33 cellular contexts compared by ENCODE assay signal in genomic region chr19:808176-808741, GRCh38. TPM values are rescaled to one million over a fixed set of nuclear protein-coding genes. Genes with fewer than 3 reads are reported as not detected.
DNase-seq lines count a peak whose midpoint lies in the region; ATAC-seq, FAIRE-seq and TF ChIP-seq lines count a peak whose summit lies in the region.
"Had no signal": no experiment of that assay in that cellular context is flagged by ENCODE, and none has a peak within 500 bp of the region (broad histone marks: within the 10 kb centered on the region; RNA-seq: fewer than 3 reads in every experiment).

No MANE protein-coding gene starts in this region.

- H3K27me3 ChIP-seq in K562 (ENCODE audit: control insufficient read depth in 2 of 2, insufficient read depth in 2 of 2, low read length in 2 of 2): no peaks in the 10 kb centered on the region
- H3K27me3 ChIP-seq: BLaER1, esophagus squamous epithelium, MG63, thyroid gland had no signal

- no peak overlapping the region for H3K4me3 ChIP-seq in K562
- H3K4me3 ChIP-seq: BLaER1, esophagus squamous epithelium, MG63, skin epidermis, thyroid gland had no signal

- WGBS in K562 (ENCODE audit: insufficient coverage, low coverage, missing lambda C conversion rate): 98% methylated on average over 27 of the region's 45 CpGs

- no peak overlapping the region for H2AFZ ChIP-seq in K562 (ENCODE audit: low read depth, low read length)

- no peaks in the 10 kb centered on the region for H3K9me1 ChIP-seq in K562 (ENCODE audit: control insufficient read depth, insufficient read depth, low read length)

- no peak overlapping the region for H3K9ac ChIP-seq in K562 (ENCODE audit: insufficient read depth in 1 of 2, low read depth in 2 of 2, low read length in 2 of 2)
- H3K9ac ChIP-seq: BLaER1 had no signal

- H3K27ac ChIP-seq in K562 (ENCODE audit: extremely low read depth, low read depth, low read length): no peak overlapping the region
- H3K27ac ChIP-seq: BLaER1, esophagus squamous epithelium, skin epidermis, thyroid gland had no signal

- H3K4me1 Mint-ChIP-seq in nephron progenitor cell: peaks cover 16% of the 10 kb centered on the region

- H3K9me3 ChIP-seq in K562 (replicated peaks; ENCODE audit: control insufficient read depth, insufficient read depth, low read depth, low read length): peaks cover 3% of the 10 kb centered on the region
- H3K9me3 ChIP-seq: BLaER1, esophagus squamous epithelium, MG63, thyroid gland had no signal

- intact Hi-C loops in K562 (cut with micrococcal nuclease): no loop called here

- no TSS peak for BruUV-seq in K562 (replicated peaks; lab: Mats Ljungman, UMichigan)

- H3K36me3 Mint-ChIP-seq in nephron progenitor cell (ENCODE audit: low read depth): peaks cover 51% of the 10 kb centered on the region

- no peak overlapping the region for H3K4me3 Mint-ChIP-seq in nephron progenitor cell
- H3K4me3 Mint-ChIP-seq: activated T-helper 17 cell treated with anti-CD3 and anti-CD28 coated beads, Interleukin-2, amount 50 U/mL, for 72 hours; stimulated activated naive CD8-positive, alpha-beta T cell treated with anti-CD3 and anti-CD28 coated beads, Interleukin-15, amount 100 ng/mL, for 72 hours had no signal

- TF ChIP-seq EP300 in K562 (IDR thresholded peaks at IDR 0.05; ENCODE audit: low read length): no peak

- H3K27ac Mint-ChIP-seq in nephron progenitor cell: peak overlapping the region; percentile 91
- H3K27ac Mint-ChIP-seq: activated T-helper 17 cell treated with anti-CD3 and anti-CD28 coated beads, Interleukin-2, amount 50 U/mL, for 72 hours had no signal

- TF ChIP-seq POLR2A in K562 (conservative IDR thresholded peaks at IDR 0.05): 0 out of 2 replicates have a peak, but pooled peaks have one; percentile 6

- TF ChIP-seq RAD21 in K562 (CRISPR knock-in tag; conservative IDR thresholded peaks at IDR 0.05 in 1 of 2, IDR thresholded peaks at IDR 0.05 in 1 of 2): no peak

- peaks cover 58% of the 10 kb centered on the region for H3K79me2 ChIP-seq in K562 (ENCODE audit: control insufficient read depth, insufficient read depth, low read length)

- CTCF ChIA-PET in K562 (lab: Yijun Ruan, JAX; ENCODE audit: low intra/inter-chr PET ratio): no interaction called here

- DNase-seq in AG08396 (ENCODE audit: low spot score) (peak; percentile 12), GM13977 (ENCODE audit: low spot score) (peak; percentile 38), K562 (ENCODE audit: extremely low read depth in 1 of 4, low spot score in 3 of 4) (peak in 2 of 4 experiments; percentile 38 to 42), nephron progenitor cell (no peak), midbrain (lab: John Stamatoyannopoulos, UW) (no peak), ecto neural progenitor cell (ENCODE audit: low spot score) (no peak), NAMALWA (ENCODE audit: low spot score) (no peak)
- DNase-seq: activated CD4-positive, alpha-beta T cell treated with anti-CD3 and anti-CD28 coated beads, Interleukin-2, amount 50 U/mL, for 48 hours; activated CD4-positive, CD25-positive, alpha-beta regulatory T cell; COR-L47; DMS79 treated with DMSO at 0.1 percent for 48 hours; esophagus squamous epithelium; GF-D8; GOT3; KBM-7; MG63; naive B cell; NCI-H2029 treated with DMSO at 0.1 percent for 48 hours; NCI-H226; NCI-H69; SIG-M5; stimulated activated naive CD8-positive, alpha-beta T cell treated with anti-CD3 and anti-CD28 coated beads, Interleukin-15, amount 100 ng/mL, for 72 hours; thyroid gland had no signal

- TF ChIP-seq CTCF in GM13977 (IDR thresholded peaks at IDR 0.05; ENCODE audit: extremely low read depth, insufficient read depth, missing control alignments) (no peak), K562 (IDR thresholded peaks at IDR 0.05 in 2 of 3, conservative IDR thresholded peaks at IDR 0.05 in 1 of 3; ENCODE audit: insufficient read depth in 2 of 3, low read depth in 1 of 3, low read length in 3 of 3) (no peak), nephron progenitor cell (IDR thresholded peaks at IDR 0.05) (no peak)

- in situ Hi-C loops in GM13977 (cut with MboI; ENCODE audit: low pct_unique_long_range_greater_than_20kb, low sequenced_read_pairs, unreplicated experiment): no loop called here
- in situ Hi-C loops in K562 (cut with MboI): no loop called here

- H3K27me3 Mint-ChIP-seq in nephron progenitor cell (ENCODE audit: low read depth, poor library complexity): no peaks in the 10 kb centered on the region
- H3K27me3 Mint-ChIP-seq: activated T-helper 17 cell treated with anti-CD3 and anti-CD28 coated beads, Interleukin-2, amount 50 U/mL, for 72 hours; naive B cell; stimulated activated naive CD8-positive, alpha-beta T cell treated with anti-CD3 and anti-CD28 coated beads, Interleukin-15, amount 100 ng/mL, for 72 hours had no signal

- H3K4me1 ChIP-seq in K562 (replicated peaks in 1 of 2; ENCODE audit: control insufficient read depth in 2 of 2, insufficient read depth in 2 of 2, low read length in 2 of 2): peaks cover 0 to 46% of the 10 kb centered on the region in 2 experiments; a peak in 1 of 5 replicates
- H3K4me1 ChIP-seq: BLaER1 had no signal

- POLR2A ChIA-PET in K562 (lab: Yijun Ruan, JAX): interaction anchor here (1.1 to 2.0 kb wide), 3 partner anchors 9 to 13 kb away, joined by 4 to 9 read pairs (median 6); partner anchors contain the start of gene PTBP1

- H3K9me3 Mint-ChIP-seq in nephron progenitor cell: no peaks in the 10 kb centered on the region
- H3K9me3 Mint-ChIP-seq: activated naive CD4-positive, alpha-beta T cell treated with anti-CD3 and anti-CD28 coated beads, Interleukin-2, amount 50 U/mL, for 72 hours; activated T-helper 17 cell treated with anti-CD3 and anti-CD28 coated beads, Interleukin-2, amount 50 U/mL, for 72 hours; naive B cell; stimulated activated naive CD8-positive, alpha-beta T cell treated with anti-CD3 and anti-CD28 coated beads, Interleukin-15, amount 100 ng/mL, for 72 hours had no signal

- ATAC-seq in K562: no peak
- no peak for ATAC-seq in GM21390 (IDR thresholded peaks at IDR 0.05; ENCODE audit: unreplicated experiment)
- ATAC-seq: activated naive CD4-positive, alpha-beta T cell treated with anti-CD3 and anti-CD28 coated beads, Interleukin-2, amount 50 U/mL, for 72 hours; activated T-helper 17 cell treated with anti-CD3 and anti-CD28 coated beads, Interleukin-2, amount 50 U/mL, for 72 hours; Panc1; stimulated activated naive CD8-positive, alpha-beta T cell treated with anti-CD3 and anti-CD28 coated beads, Interleukin-15, amount 100 ng/mL, for 72 hours had no signal

- peaks cover 14% of the 10 kb centered on the region; the same call in 1 of the 2 replicates for H4K20me1 ChIP-seq in K562 (replicated peaks; ENCODE audit: control insufficient read depth, insufficient read depth, low read length)

- peaks cover 94% of the 10 kb centered on the region for H3K36me3 ChIP-seq in K562 (ENCODE audit: control insufficient read depth, insufficient read depth, low read length)

- H3K4me2 ChIP-seq in K562 (ENCODE audit: insufficient read depth, low read length): no peak overlapping the region
- H3K4me2 ChIP-seq: BLaER1 had no signal

- no peak for FAIRE-seq in K562 (lab: Jason Lieb, UNC)
- FAIRE-seq: bronchial epithelial cell, colon, frontal cortex had no signal

RNA-seq across cellular contexts. Expression of gene PTBP1, which starts 11.0 kb away (rescaled TPM):
- total RNA-seq in K562 (2011; cell fraction: chromatin; rRNA removed; ENCODE audit: low replicate concordance): 327 and 692 TPM in 2 replicates
- total RNA-seq in K562 (2011; cell fraction: nucleolus; rRNA removed): 382 and 389 TPM in 2 replicates
- 336 and 353 TPM in 2 replicates for total RNA-seq in K562 (2011; cell fraction: nucleoplasm; rRNA removed)
- 237 and 443 TPM in 2 replicates for total RNA-seq in K562 (2014; rRNA removed)
- total RNA-seq in K562 (2014; rRNA removed; fragmentation: Illumina TruSeq; extraction: Trizol): 234 TPM in 2 replicates
- 183 and 187 TPM in 2 replicates for total RNA-seq in K562 (2015; rRNA removed; fragmentation: Illumina TruSeq; extraction: Trizol)
- 751 and 759 TPM in 2 replicates for total RNA-seq in K562 (2021)
- 131 and 357 TPM in 2 replicates for polyA plus RNA-seq in K562 (2011; rRNA removed)
- 138 and 245 TPM in 2 replicates for polyA plus RNA-seq in K562 (2011; cell fraction: cytosol; rRNA removed)
- 683 and 1,149 TPM in 2 replicates for polyA plus RNA-seq in K562 (2011; cell fraction: nucleus; rRNA removed)
- polyA plus RNA-seq in K562 (2012): 757 and 849 TPM in 2 replicates
- polyA plus RNA-seq in K562 (2014; fragmentation: Illumina TruSeq; extraction: Trizol): 413 and 465 TPM in 2 replicates
- 10 to 100 TPM; 14.0 to 18.1 TPM for polyA plus RNA-seq in K562 (2014; fragmentation: Nextera tagmentation; extraction: Ambion mirVana)
- polyA plus RNA-seq in K562 (2014; rRNA removed): 291 and 296 TPM in 2 replicates
- polyA minus RNA-seq in K562 (2011; rRNA and poly(A)+ RNA removed): 127 and 175 TPM in 2 replicates
- polyA minus RNA-seq in K562 (2011; cell fraction: cytosol; rRNA and poly(A)+ RNA removed): 353 and 383 TPM in 2 replicates
- 242 and 246 TPM in 2 replicates for polyA minus RNA-seq in K562 (2011; cell fraction: nucleus; rRNA and poly(A)+ RNA removed)

RNA-seq across cellular contexts. Expression of gene PLPPR3, which starts 13.5 kb away (rescaled TPM):
- total RNA-seq in K562 (2011; cell fraction: chromatin; rRNA removed; ENCODE audit: low replicate concordance): 6.7 and 37.1 TPM in 2 replicates
- 62.2 and 83.4 TPM in 2 replicates for total RNA-seq in K562 (2011; cell fraction: nucleolus; rRNA removed)
- 28.0 and 30.4 TPM in 2 replicates for total RNA-seq in K562 (2011; cell fraction: nucleoplasm; rRNA removed)
- total RNA-seq in K562 (2014; rRNA removed) (28.6 and 30.5 TPM in 2 replicates), K562 (2014; rRNA removed; fragmentation: Illumina TruSeq; extraction: Trizol) (1.8 and 2.3 TPM in 2 replicates), K562 (2015; rRNA removed; fragmentation: Illumina TruSeq; extraction: Trizol) (8.6 and 10.1 TPM in 2 replicates), K562 (2021) (40.4 and 48.2 TPM in 2 replicates)
- polyA plus RNA-seq in K562 (2011; rRNA removed) (12.8 and 19.0 TPM in 2 replicates), K562 (2014; fragmentation: Illumina TruSeq; extraction: Trizol) (2.2 and 7.8 TPM in 2 replicates), K562 (2014; fragmentation: Nextera tagmentation; extraction: Ambion mirVana) (under 1 TPM; 0.01 to 0.08 TPM), K562 (2014; rRNA removed) (19.4 and 21.8 TPM in 2 replicates)
- polyA plus RNA-seq in K562 (2011; cell fraction: cytosol; rRNA removed): 25.3 and 82.8 TPM in 2 replicates
- polyA plus RNA-seq in K562 (2011; cell fraction: nucleus; rRNA removed): 24.4 and 43.1 TPM in 2 replicates
- 23.2 and 35.5 TPM in 2 replicates for polyA plus RNA-seq in K562 (2012)
- polyA minus RNA-seq in K562 (2011; rRNA and poly(A)+ RNA removed): 9.9 and 23.4 TPM in 2 replicates
- polyA minus RNA-seq in K562 (2011; cell fraction: cytosol; rRNA and poly(A)+ RNA removed): 46.2 and 51.7 TPM in 2 replicates
- 7.9 and 8.1 TPM in 2 replicates for polyA minus RNA-seq in K562 (2011; cell fraction: nucleus; rRNA and poly(A)+ RNA removed)
- total RNA-seq: activated naive CD4-positive, alpha-beta T cell treated with anti-CD3 and anti-CD28 coated beads, Interleukin-2, amount 50 U/mL, for 72 hours; activated T-helper 17 cell treated with anti-CD3 and anti-CD28 coated beads, Interleukin-2, amount 50 U/mL, for 72 hours; bronchial epithelial cell; esophagus squamous epithelium; omental fat pad; thyroid gland had no signal

RNA-seq across cellular contexts. Expression of gene AZU1, which starts 19.4 kb away (rescaled TPM):
- total RNA-seq in K562 (2011; cell fraction: chromatin; rRNA removed; ENCODE audit: low replicate concordance): 3.4 and 6.7 TPM in 2 replicates
- 4.3 and 4.6 TPM in 2 replicates for total RNA-seq in K562 (2011; cell fraction: nucleolus; rRNA removed)
- total RNA-seq in K562 (2011; cell fraction: nucleoplasm; rRNA removed): 3.1 and 6.0 TPM in 2 replicates
- 0.33 and 0.73 TPM in 2 replicates for total RNA-seq in K562 (2014; rRNA removed)
- not detected in 2 replicates for total RNA-seq in K562 (2014; rRNA removed; fragmentation: Illumina TruSeq; extraction: Trizol)
- total RNA-seq in K562 (2015; rRNA removed; fragmentation: Illumina TruSeq; extraction: Trizol): 0.19 and 0.29 TPM in 2 replicates
- 1.4 and 1.7 TPM in 2 replicates for total RNA-seq in K562 (2021)
- 0.39 and 0.87 TPM in 2 replicates for polyA plus RNA-seq in K562 (2011; rRNA removed)
- polyA plus RNA-seq in K562 (2011; cell fraction: cytosol; rRNA removed): 0.60 and 0.94 TPM in 2 replicates
- 6.4 and 9.5 TPM in 2 replicates for polyA plus RNA-seq in K562 (2011; cell fraction: nucleus; rRNA removed)
- polyA plus RNA-seq in K562 (2012): 1.5 and 9.7 TPM in 2 replicates
- polyA plus RNA-seq in K562 (2014; fragmentation: Illumina TruSeq; extraction: Trizol): 0.45 and 0.51 TPM in 2 replicates
- not detected for polyA plus RNA-seq in K562 (2014; fragmentation: Nextera tagmentation; extraction: Ambion mirVana)
- polyA plus RNA-seq in K562 (2014; rRNA removed): 1.9 and 3.3 TPM in 2 replicates
- not detected in 2 replicates for polyA minus RNA-seq in K562 (2011; rRNA and poly(A)+ RNA removed)
- polyA minus RNA-seq in K562 (2011; cell fraction: cytosol; rRNA and poly(A)+ RNA removed): 1.1 TPM in 1 of 2 replicates, not detected in the other
- 0.78 and 0.81 TPM in 2 replicates for polyA minus RNA-seq in K562 (2011; cell fraction: nucleus; rRNA and poly(A)+ RNA removed)
- total RNA-seq: activated naive CD4-positive, alpha-beta T cell treated with anti-CD3 and anti-CD28 coated beads, Interleukin-2, amount 50 U/mL, for 72 hours; bronchial epithelial cell; esophagus squamous epithelium; thyroid gland had no signal

RNA-seq across cellular contexts. Expression of gene PRTN3, which starts 32.5 kb away (rescaled TPM):
- total RNA-seq in K562 (2011; cell fraction: chromatin; rRNA removed; ENCODE audit: low replicate concordance): not detected in 2 replicates
- 0.50 TPM in 1 of 2 replicates, not detected in the other for total RNA-seq in K562 (2011; cell fraction: nucleolus; rRNA removed)
- 0.37 TPM in 1 of 2 replicates, not detected in the other for total RNA-seq in K562 (2011; cell fraction: nucleoplasm; rRNA removed)
- 0.14 and 0.69 TPM in 2 replicates for total RNA-seq in K562 (2014; rRNA removed)
- 0.19 TPM in 1 of 2 replicates, not detected in the other for total RNA-seq in K562 (2014; rRNA removed; fragmentation: Illumina TruSeq; extraction: Trizol)
- total RNA-seq in K562 (2015; rRNA removed; fragmentation: Illumina TruSeq; extraction: Trizol): 0.36 and 0.41 TPM in 2 replicates
- total RNA-seq in K562 (2021): 0.60 and 0.86 TPM in 2 replicates
- 0.60 and 1.4 TPM in 2 replicates for polyA plus RNA-seq in K562 (2011; rRNA removed)
- 3.3 and 5.8 TPM in 2 replicates for polyA plus RNA-seq in K562 (2011; cell fraction: cytosol; rRNA removed)
- 1.3 and 1.6 TPM in 2 replicates for polyA plus RNA-seq in K562 (2011; cell fraction: nucleus; rRNA removed)
- polyA plus RNA-seq in K562 (2012): 0.55 and 1.3 TPM in 2 replicates
- polyA plus RNA-seq in K562 (2014; fragmentation: Illumina TruSeq; extraction: Trizol): 0.25 and 0.43 TPM in 2 replicates
- polyA plus RNA-seq in K562 (2014; fragmentation: Nextera tagmentation; extraction: Ambion mirVana): not detected
- polyA plus RNA-seq in K562 (2014; rRNA removed): 0.50 TPM in 1 of 2 replicates, not detected in the other
- polyA minus RNA-seq in K562 (2011; rRNA and poly(A)+ RNA removed): not detected in 2 replicates
- 1.4 TPM in 1 of 2 replicates, not detected in the other for polyA minus RNA-seq in K562 (2011; cell fraction: cytosol; rRNA and poly(A)+ RNA removed)
- not detected in 2 replicates for polyA minus RNA-seq in K562 (2011; cell fraction: nucleus; rRNA and poly(A)+ RNA removed)
- total RNA-seq: activated naive CD4-positive, alpha-beta T cell treated with anti-CD3 and anti-CD28 coated beads, Interleukin-2, amount 50 U/mL, for 72 hours; activated T-helper 17 cell treated with anti-CD3 and anti-CD28 coated beads, Interleukin-2, amount 50 U/mL, for 72 hours; bronchial epithelial cell; esophagus squamous epithelium; omental fat pad; thyroid gland had no signal

RNA-seq across cellular contexts. Expression of gene ELANE, which starts 43.8 kb away (rescaled TPM):
- not detected in 2 replicates for total RNA-seq in K562 (2011; cell fraction: chromatin; rRNA removed; ENCODE audit: low replicate concordance)
- total RNA-seq in K562 (2011; cell fraction: nucleolus; rRNA removed): not detected in 2 replicates
- total RNA-seq in K562 (2011; cell fraction: nucleoplasm; rRNA removed): not detected in 2 replicates
- total RNA-seq in K562 (2014; rRNA removed) (0.37 TPM in 1 of 2 replicates, not detected in the other), K562 (2014; rRNA removed; fragmentation: Illumina TruSeq; extraction: Trizol) (not detected in 2 replicates), K562 (2015; rRNA removed; fragmentation: Illumina TruSeq; extraction: Trizol) (not detected in 2 replicates), K562 (2021) (not detected in 2 replicates)
- polyA plus RNA-seq in K562 (2011; rRNA removed) (not detected in 2 replicates), K562 (2014; fragmentation: Illumina TruSeq; extraction: Trizol) (not detected in 2 replicates), K562 (2014; fragmentation: Nextera tagmentation; extraction: Ambion mirVana) (not detected), K562 (2014; rRNA removed) (not detected in 2 replicates)
- not detected in 2 replicates for polyA plus RNA-seq in K562 (2011; cell fraction: cytosol; rRNA removed)
- polyA plus RNA-seq in K562 (2011; cell fraction: nucleus; rRNA removed): not detected in 2 replicates
- polyA plus RNA-seq in K562 (2012): not detected in 2 replicates
- polyA minus RNA-seq in K562 (2011; rRNA and poly(A)+ RNA removed): not detected in 2 replicates
- not detected in 2 replicates for polyA minus RNA-seq in K562 (2011; cell fraction: cytosol; rRNA and poly(A)+ RNA removed)
- not detected in 2 replicates for polyA minus RNA-seq in K562 (2011; cell fraction: nucleus; rRNA and poly(A)+ RNA removed)
- total RNA-seq: activated naive CD4-positive, alpha-beta T cell treated with anti-CD3 and anti-CD28 coated beads, Interleukin-2, amount 50 U/mL, for 72 hours; activated T-helper 17 cell treated with anti-CD3 and anti-CD28 coated beads, Interleukin-2, amount 50 U/mL, for 72 hours; bronchial epithelial cell; frontal cortex had no signal

Comparison
In these comparisons a context has a peak if more than half of its experiments do, and no peak if none do; other contexts are left out.
1. DNase-seq: peak in AG08396 (single experiment) and GM13977 (single experiment); none in nephron progenitor cell (single experiment), midbrain (single experiment), ecto neural progenitor cell (single experiment) and NAMALWA (single experiment).